In genomic region chr10:84825330-84825729, GRCh38 we compare ENCODE assay signal across 16 cellular contexts.
DNase-seq lines count a peak whose midpoint lies in the region; ATAC-seq and TF ChIP-seq lines count a peak whose summit lies in the region.
"Had no signal": no experiment of that assay in that cellular context is flagged by ENCODE, and none has a peak within 500 bp of the region (broad histone marks: within the 10 kb centered on the region; RNA-seq: fewer than 3 reads in every experiment).

No MANE protein-coding gene starts in this region.

- H3K4me1 Mint-ChIP-seq in chondrocyte (ENCODE audit: low read depth) = peaks cover 68% of the 10 kb centered on the region
- H3K4me1 Mint-ChIP-seq in WTC11 = peaks cover 8% of the 10 kb centered on the region
- H3K4me1 Mint-ChIP-seq: activated naive CD8-positive, alpha-beta T cell treated with anti-CD3 and anti-CD28 coated beads, Interleukin-2, amount 50 U/mL, for 24 hours had no signal

- CTCF ChIA-PET in WTC11 (lab: Charles Lee) = interaction anchor here (0.5 to 1.7 kb wide), 2 partner anchors 21 to 212 kb away, joined by 3 to 6 read pairs; no protein-coding TSS in a partner anchor

- 23% methylated on average over 1 of the region's 1 CpG for WGBS in esophagus muscularis mucosa

- TF ChIP-seq CTCF in chondrocyte (IDR thresholded peaks at IDR 0.05) (no peak), esophagus muscularis mucosa (IDR thresholded peaks at IDR 0.05) (no peak), WTC11 (IDR thresholded peaks at IDR 0.05) (no peak)

- H3K27me3 ChIP-seq in esophagus muscularis mucosa = no peaks in the 10 kb centered on the region
- H3K27me3 ChIP-seq: stomach had no signal

- H3K4me3 Mint-ChIP-seq in chondrocyte (ENCODE audit: unreplicated experiment) = no peak overlapping the region
- H3K4me3 Mint-ChIP-seq in WTC11 = no peak overlapping the region
- H3K4me3 Mint-ChIP-seq: activated naive CD8-positive, alpha-beta T cell treated with anti-CD3 and anti-CD28 coated beads, Interleukin-2, amount 50 U/mL, for 24 hours; T-helper 17 cell had no signal

- H3K36me3 ChIP-seq in esophagus muscularis mucosa = no peaks in the 10 kb centered on the region
- H3K36me3 ChIP-seq: stomach had no signal

- intact Hi-C loops in esophagus muscularis mucosa (cut with DNase I) = no loop called here

- no peaks in the 10 kb centered on the region for H3K9me3 ChIP-seq in esophagus muscularis mucosa
- H3K9me3 ChIP-seq: stomach had no signal

- peaks cover 10 to 17% (median 14%) of the 10 kb centered on the region in 4 donors for H3K4me1 ChIP-seq in esophagus muscularis mucosa
- H3K4me1 ChIP-seq: stomach had no signal

- POLR2A ChIA-PET in WTC11 (lab: Charles Lee) = interaction anchor here (0.6 kb wide), 1 partner anchor 11 kb away, joined by 3 read pairs; no protein-coding TSS in a partner anchor

- no peak for ATAC-seq in GM21723 (IDR thresholded peaks at IDR 0.05; ENCODE audit: unreplicated experiment)
- no peak for ATAC-seq in WTC11
- no peak for ATAC-seq in GM18907 (IDR thresholded peaks at IDR 0.05; ENCODE audit: unreplicated experiment)
- ATAC-seq: activated naive CD8-positive, alpha-beta T cell treated with anti-CD3 and anti-CD28 coated beads, Interleukin-2, amount 50 U/mL, for 24 hours; T-helper 17 cell had no signal

- H3K27ac Mint-ChIP-seq in chondrocyte (ENCODE audit: unreplicated experiment) (peak overlapping the region; percentile 78), WTC11 (no peak overlapping the region)
- H3K27ac Mint-ChIP-seq: activated naive CD8-positive, alpha-beta T cell treated with anti-CD3 and anti-CD28 coated beads, Interleukin-2, amount 50 U/mL, for 24 hours; T-helper 17 cell had no signal

- H3K9me3 Mint-ChIP-seq in chondrocyte (ENCODE audit: low read depth) (no peaks in the 10 kb centered on the region), WTC11 (no peaks in the 10 kb centered on the region)
- H3K9me3 Mint-ChIP-seq: activated naive CD8-positive, alpha-beta T cell treated with anti-CD3 and anti-CD28 coated beads, Interleukin-2, amount 50 U/mL, for 24 hours had no signal

- H3K4me3 ChIP-seq in esophagus muscularis mucosa = no peak overlapping the region
- H3K4me3 ChIP-seq: stomach had no signal

- H3K27me3 Mint-ChIP-seq in chondrocyte (ENCODE audit: low read depth) (no peaks in the 10 kb centered on the region), WTC11 (ENCODE audit: low read depth) (no peaks in the 10 kb centered on the region)

- no peak overlapping the region for H3K27ac ChIP-seq in esophagus muscularis mucosa (replicated peaks in 1 of 4)
- H3K27ac ChIP-seq: stomach had no signal

- TF ChIP-seq EP300 in esophagus muscularis mucosa (IDR thresholded peaks at IDR 0.05) = no peak

- no peaks in the 10 kb centered on the region for H3K36me3 Mint-ChIP-seq in chondrocyte (ENCODE audit: low read depth)
- no peaks in the 10 kb centered on the region for H3K36me3 Mint-ChIP-seq in WTC11

- DNase-seq in AG08396 (ENCODE audit: low spot score) = peak; percentile 31
- DNase-seq in NCI-H524 (lab: John Stamatoyannopoulos, UW) = peak; percentile 45 to 78
- no peak for DNase-seq in chondrocyte (ENCODE audit: low spot score)
- peak; percentile 77 for DNase-seq in kidney tubule cell (ENCODE audit: low spot score)
- DNase-seq in esophagus muscularis mucosa (ENCODE audit: extremely low spot score) = no peak
- no peak for DNase-seq in WTC11 (ENCODE audit: low spot score)
- DNase-seq: activated naive CD8-positive, alpha-beta T cell treated with anti-CD3 and anti-CD28 coated beads, Interleukin-2, amount 50 U/mL, for 24 hours; C1 segment of cervical spinal cord; kidney; NCI-H1048; NCI-H748 treated with DMSO at 0.1 percent for 48 hours; nucleus accumbens; stomach; T-helper 17 cell had no signal

- TF ChIP-seq POLR2A in esophagus muscularis mucosa (IDR thresholded peaks at IDR 0.05; ENCODE audit: low read depth) = no peak

TF ChIP-seq in WTC11, 78 proteins besides CTCF, POLR2A, EP300 and RAD21 (continues in another document):
- TF ChIP-seq, protein P1, sequence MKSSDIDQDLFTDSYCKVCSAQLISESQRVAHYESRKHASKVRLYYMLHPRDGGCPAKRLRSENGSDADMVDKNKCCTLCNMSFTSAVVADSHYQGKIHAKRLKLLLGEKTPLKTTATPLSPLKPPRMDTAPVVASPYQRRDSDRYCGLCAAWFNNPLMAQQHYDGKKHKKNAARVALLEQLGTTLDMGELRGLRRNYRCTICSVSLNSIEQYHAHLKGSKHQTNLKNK (CRISPR knock-in tag; IDR thresholded peaks at IDR 0.05) = no peak
- TF ChIP-seq ESRRA (CRISPR knock-in tag; IDR thresholded peaks at IDR 0.05; ENCODE audit: borderline replicate concordance) (no peak), GRHL2 (CRISPR knock-in tag; IDR thresholded peaks at IDR 0.05; ENCODE audit: insufficient replicate concordance, severe bottlenecking) (no peak), NR2C2 (CRISPR knock-in tag; IDR thresholded peaks at IDR 0.05) (no peak), NFYB (CRISPR knock-in tag; conservative IDR thresholded peaks at IDR 0.05; ENCODE audit: low read depth) (no peak), USF2 (CRISPR knock-in tag; IDR thresholded peaks at IDR 0.05) (no peak), CREB1 (CRISPR knock-in tag; IDR thresholded peaks at IDR 0.05) (no peak), ATF2 (CRISPR knock-in tag; IDR thresholded peaks at IDR 0.05; ENCODE audit: borderline replicate concordance, low read depth) (no peak), ELF4 (CRISPR knock-in tag; IDR thresholded peaks at IDR 0.05; ENCODE audit: low read depth) (no peak), IRF2 (CRISPR knock-in tag; IDR thresholded peaks at IDR 0.05; ENCODE audit: borderline replicate concordance, low read depth) (no peak), GABPB1 (CRISPR knock-in tag; IDR thresholded peaks at IDR 0.05) (no peak), PRRX2 (CRISPR knock-in tag; IDR thresholded peaks at IDR 0.05) (no peak), NR3C1 (CRISPR knock-in tag; conservative IDR thresholded peaks at IDR 0.05; ENCODE audit: low read depth) (no peak), ATF1 (CRISPR knock-in tag; IDR thresholded peaks at IDR 0.05) (no peak)
- TF ChIP-seq, protein P2, sequence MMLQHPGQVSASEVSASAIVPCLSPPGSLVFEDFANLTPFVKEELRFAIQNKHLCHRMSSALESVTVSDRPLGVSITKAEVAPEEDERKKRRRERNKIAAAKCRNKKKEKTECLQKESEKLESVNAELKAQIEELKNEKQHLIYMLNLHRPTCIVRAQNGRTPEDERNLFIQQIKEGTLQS (CRISPR knock-in tag; conservative IDR thresholded peaks at IDR 0.05) = no peak
- TF ChIP-seq, protein P3, sequence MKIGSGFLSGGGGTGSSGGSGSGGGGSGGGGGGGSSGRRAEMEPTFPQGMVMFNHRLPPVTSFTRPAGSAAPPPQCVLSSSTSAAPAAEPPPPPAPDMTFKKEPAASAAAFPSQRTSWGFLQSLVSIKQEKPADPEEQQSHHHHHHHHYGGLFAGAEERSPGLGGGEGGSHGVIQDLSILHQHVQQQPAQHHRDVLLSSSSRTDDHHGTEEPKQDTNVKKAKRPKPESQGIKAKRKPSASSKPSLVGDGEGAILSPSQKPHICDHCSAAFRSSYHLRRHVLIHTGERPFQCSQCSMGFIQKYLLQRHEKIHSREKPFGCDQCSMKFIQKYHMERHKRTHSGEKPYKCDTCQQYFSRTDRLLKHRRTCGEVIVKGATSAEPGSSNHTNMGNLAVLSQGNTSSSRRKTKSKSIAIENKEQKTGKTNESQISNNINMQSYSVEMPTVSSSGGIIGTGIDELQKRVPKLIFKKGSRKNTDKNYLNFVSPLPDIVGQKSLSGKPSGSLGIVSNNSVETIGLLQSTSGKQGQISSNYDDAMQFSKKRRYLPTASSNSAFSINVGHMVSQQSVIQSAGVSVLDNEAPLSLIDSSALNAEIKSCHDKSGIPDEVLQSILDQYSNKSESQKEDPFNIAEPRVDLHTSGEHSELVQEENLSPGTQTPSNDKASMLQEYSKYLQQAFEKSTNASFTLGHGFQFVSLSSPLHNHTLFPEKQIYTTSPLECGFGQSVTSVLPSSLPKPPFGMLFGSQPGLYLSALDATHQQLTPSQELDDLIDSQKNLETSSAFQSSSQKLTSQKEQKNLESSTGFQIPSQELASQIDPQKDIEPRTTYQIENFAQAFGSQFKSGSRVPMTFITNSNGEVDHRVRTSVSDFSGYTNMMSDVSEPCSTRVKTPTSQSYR (CRISPR knock-in tag; IDR thresholded peaks at IDR 0.05) = no peak
- TF ChIP-seq, protein P4, sequence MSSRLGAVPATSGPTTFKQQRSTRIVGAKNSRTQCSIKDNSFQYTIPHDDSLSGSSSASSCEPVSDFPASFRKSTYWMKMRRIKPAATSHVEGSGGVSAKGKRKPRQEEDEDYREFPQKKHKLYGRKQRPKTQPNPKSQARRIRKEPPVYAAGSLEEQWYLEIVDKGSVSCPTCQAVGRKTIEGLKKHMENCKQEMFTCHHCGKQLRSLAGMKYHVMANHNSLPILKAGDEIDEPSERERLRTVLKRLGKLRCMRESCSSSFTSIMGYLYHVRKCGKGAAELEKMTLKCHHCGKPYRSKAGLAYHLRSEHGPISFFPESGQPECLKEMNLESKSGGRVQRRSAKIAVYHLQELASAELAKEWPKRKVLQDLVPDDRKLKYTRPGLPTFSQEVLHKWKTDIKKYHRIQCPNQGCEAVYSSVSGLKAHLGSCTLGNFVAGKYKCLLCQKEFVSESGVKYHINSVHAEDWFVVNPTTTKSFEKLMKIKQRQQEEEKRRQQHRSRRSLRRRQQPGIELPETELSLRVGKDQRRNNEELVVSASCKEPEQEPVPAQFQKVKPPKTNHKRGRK (CRISPR knock-in tag; IDR thresholded peaks at IDR 0.05; ENCODE audit: borderline replicate concordance) = no peak

Comparison
In these comparisons a context has a peak if more than half of its experiments do, and no peak if none do; other contexts are left out.
1. DNase-seq: peak in AG08396 (single experiment), NCI-H524 (2 of 2) and kidney tubule cell (single experiment); none in chondrocyte (single experiment), esophagus muscularis mucosa (single experiment) and WTC11 (single experiment).